In genomic region chr7:112161253-112162160, GRCh38 we compare ENCODE assay signal across 10 cellular contexts. TPM values are rescaled to one million over a fixed set of nuclear protein-coding genes. Genes with fewer than 3 reads are reported as not detected.
DNase-seq lines count a peak whose midpoint lies in the region; ATAC-seq lines count a peak whose summit lies in the region.
"Had no signal": no experiment of that assay in that cellular context is flagged by ENCODE, and none has a peak within 500 bp of the region (broad histone marks: within the 10 kb centered on the region; RNA-seq: fewer than 3 reads in every experiment).

No MANE protein-coding gene starts in this region.

- H3K27ac ChIP-seq in cingulate gyrus (ENCODE audit: low read depth, low read length) (peak overlapping the region; percentile 80), temporal lobe (ENCODE audit: low read depth, low read length) (peak overlapping the region; percentile 30)
- H3K27ac ChIP-seq: WERI-Rb-1 had no signal

- no peak for ATAC-seq in GM18520 (IDR thresholded peaks at IDR 0.05; ENCODE audit: unreplicated experiment)

- DNase-seq in M059J (ENCODE audit: low read depth) (peak; percentile 11), medulla oblongata (ENCODE audit: extremely low spot score) (peak; percentile 56), NOMO-1 (lab: John Stamatoyannopoulos, UW; ENCODE audit: unreplicated experiment in 2 of 2) (no peak)
- no peak for DNase-seq in NK-92 treated with Interleukin-12 subunit alpha and Interleukin-12 subunit beta, amount 100 ng/mL, for 24 hours (lab: John Stamatoyannopoulos, UW)
- DNase-seq: activated gamma-delta T cell treated with Interleukin-2 at 50 U/mL for 16 hours; stimulated activated CD4-positive, alpha-beta T cell treated with anti-CD3 and anti-CD28 coated beads, Interleukin-2, amount 100 ng/mL, for 48 hours; WERI-Rb-1 had no signal

RNA-seq across cellular contexts. Expression of gene DOCK4, which starts 44.7 kb away (rescaled TPM):
- total RNA-seq in M059J (2014; rRNA removed; shearing (Covaris generic)) = 5.0 and 7.7 TPM in 2 replicates
- 81.6 TPM for total RNA-seq in temporal lobe

RNA-seq across cellular contexts. Expression of gene ZNF277, which starts 45.0 kb away (rescaled TPM):
- total RNA-seq in M059J (2014; rRNA removed; shearing (Covaris generic)) = 17.6 and 20.6 TPM in 2 replicates
- total RNA-seq in temporal lobe = 56.3 TPM

Comparison
In these comparisons a context has a peak if more than half of its experiments do, and no peak if none do; other contexts are left out.
1. DNase-seq: peak in M059J (single experiment) and medulla oblongata (single experiment); none in NK-92 treated with Interleukin-12 subunit alpha and Interleukin-12 subunit beta, amount 100 ng/mL, for 24 hours (single experiment) and NOMO-1 (0 of 2).